In genomic region chr6:142899101-142899760, GRCh38 we compare ENCODE assay signal across 18 cellular contexts.
"Had no signal": no experiment of that assay in that cellular context is flagged by ENCODE, and none has a peak within 500 bp of the region (broad histone marks: within the 10 kb centered on the region; RNA-seq: fewer than 3 reads in every experiment).

No MANE protein-coding gene starts in this region.

- H3K4me1 ChIP-seq: breast epithelium had no signal

- H3K36me3 Mint-ChIP-seq: type B pancreatic cell had no signal

- ATAC-seq: foreskin keratinocyte, left cardiac atrium had no signal

- H3K27me3 Mint-ChIP-seq: activated naive CD8-positive, alpha-beta T cell treated with anti-CD3 and anti-CD28 coated beads, Interleukin-2, amount 10 ng/mL, durations not matched to agents 7 days and 5 days; naive B cell; type B pancreatic cell had no signal

- H3K27me3 ChIP-seq: breast epithelium, foreskin keratinocyte, sigmoid colon had no signal

- H3K9me3 ChIP-seq: breast epithelium, sigmoid colon had no signal

- H3K36me3 ChIP-seq: breast epithelium, sigmoid colon had no signal

- H3K4me3 ChIP-seq: breast epithelium, lung had no signal

- H3K4me3 Mint-ChIP-seq: immature natural killer cell, naive B cell, type B pancreatic cell had no signal

- H3K9me3 Mint-ChIP-seq: immature natural killer cell, naive B cell, type B pancreatic cell had no signal

- H3K27ac ChIP-seq: breast epithelium, epithelial cell of prostate, foreskin keratinocyte had no signal

- H3K27ac Mint-ChIP-seq: type B pancreatic cell had no signal

- DNase-seq: activated CD4-positive, alpha-beta T cell treated with anti-CD3 and anti-CD28 coated beads for 48 hours; activated effector memory CD4-positive, alpha-beta T cell treated with Interleukin-2 at 50 U/mL for 16 hours; activated naive CD8-positive, alpha-beta T cell treated with anti-CD3 and anti-CD28 coated beads, Interleukin-2, amount 10 ng/mL, durations not matched to agents 7 days and 5 days; activated T-cell treated with anti-CD3 and anti-CD28 coated beads for 4 hours; aorta; effector CD8-positive, alpha-beta T cell; foreskin keratinocyte; immature natural killer cell; left cardiac atrium; naive B cell; occipital lobe; sigmoid colon; stimulated activated CD4-positive, alpha-beta T cell treated with anti-CD3 and anti-CD28 coated beads, Interleukin-12 subunit alpha, Interleukin-12 subunit beta, amount 100 ng/mL, for 4 hours; stimulated activated naive CD4-positive, alpha-beta T cell had no signal
